ENCODE assay signal across 8 cellular contexts in genomic region chr6:32844839-32845372, GRCh38. TPM values are rescaled to one million over a fixed set of nuclear protein-coding genes. Genes with fewer than 3 reads are reported as not detected.
DNase-seq lines count a peak whose midpoint lies in the region; ATAC-seq and TF ChIP-seq lines count a peak whose summit lies in the region.

No MANE protein-coding gene starts in this region.

- no peak for TF ChIP-seq CTCF in foreskin fibroblast (IDR thresholded peaks at IDR 0.05; ENCODE audit: low read depth, low read length)

- H3K27ac ChIP-seq in skin epidermis: peak overlapping the region; percentile 8 to 100 (median 97)

- peak overlapping the region; percentile 86 to 96 for H3K4me3 ChIP-seq in foreskin fibroblast (ENCODE audit: low read depth in 1 of 2, low read length in 2 of 2)
- H3K4me3 ChIP-seq in skin epidermis: peak overlapping the region; percentile 68 to 85 (median 80)

- POLR2A ChIA-PET in T-cell (lab: Charles Lee): interaction anchor here (0.7 to 2.9 kb wide), 7 partner anchors 8 to 127 kb away, joined by 3 to 47 read pairs (median 11); partner anchors contain the start of genes PSMB9 (in 2 of the 2), TAP1 (in 2 of the 2) and BRD2 (in 1 of the 2)

- H3K27me3 Mint-ChIP-seq in T-cell: no peaks in the 10 kb centered on the region

- H3K27ac Mint-ChIP-seq in T-cell: peak overlapping the region; percentile 100

- peak; percentile 90 for TF ChIP-seq POLR2A in GM19193 (IDR thresholded peaks at IDR 0.05; ENCODE audit: extremely low read depth, insufficient read depth, insufficient read length)

- no peaks in the 10 kb centered on the region for H3K9me3 Mint-ChIP-seq in T-cell

- ATAC-seq in T-cell (replicated peaks in 1 of 4) (peak; percentile 8 to 28 (median 25)), GM21717 (IDR thresholded peaks at IDR 0.05; ENCODE audit: unreplicated experiment) (no peak)
- no peak for ATAC-seq in activated CD4-positive, CD25-positive, alpha-beta regulatory T cell treated with anti-CD3 and anti-CD28 coated beads, Interleukin-2, amount 50 U/mL, for 24 hours

- H3K4me3 Mint-ChIP-seq in T-cell: peak overlapping the region; percentile 98 to 100 (median 100)

- peaks cover 74% of the 10 kb centered on the region for H3K36me3 Mint-ChIP-seq in T-cell

- DNase-seq in T-cell: peak in 26 of 34 experiments; percentile 16 to 60 (median 41)
- no peak for DNase-seq in foreskin fibroblast
- DNase-seq in NCI-H1694 (lab: John Stamatoyannopoulos, UW): no peak
- no peak for DNase-seq in GF-D8 (lab: John Stamatoyannopoulos, UW)

- CTCF ChIA-PET in T-cell (lab: Charles Lee): interaction anchor here (0.6 to 3.1 kb wide), 9 partner anchors 9 to 1141 kb away, joined by 3 to 65 read pairs (median 3); partner anchors contain the start of genes PSMB9 (in 1 of the 2) and TAP1 (in 1 of the 2)

- peaks cover 77 to 94% (median 81%) of the 10 kb centered on the region in 3 donors for H3K4me1 Mint-ChIP-seq in T-cell

RNA-seq across cellular contexts. Expression of gene PSMB8, which starts 1.1 kb away (rescaled TPM):
- 100 to 1,000 TPM; 131 to 171 (median 150) TPM for total RNA-seq in T-cell

RNA-seq across cellular contexts. Expression of gene TAP2, which starts 6.4 kb away (rescaled TPM):
- total RNA-seq in T-cell: 100 to 1,000 TPM; 116 to 147 (median 140) TPM

RNA-seq across cellular contexts. Expression of gene TAP1, which starts 8.6 kb away (rescaled TPM):
- 100 to 1,000 TPM; 117 to 163 (median 147) TPM for total RNA-seq in T-cell

RNA-seq across cellular contexts. Expression of gene PSMB9, which starts 9.1 kb away (rescaled TPM):
- total RNA-seq in T-cell: 100 to 1,000 TPM; 110 to 173 (median 134) TPM

RNA-seq across cellular contexts. Expression of gene HLA-DOB, which starts 28.1 kb away (rescaled TPM):
- total RNA-seq in T-cell: 1 to 10 TPM; 3.3 to 8.2 (median 3.9) TPM

Comparison
In these comparisons a context has a peak if more than half of its experiments do, and no peak if none do; other contexts are left out.
1. ATAC-seq: peak in T-cell (4 of 4); none in activated CD4-positive, CD25-positive, alpha-beta regulatory T cell treated with anti-CD3 and anti-CD28 coated beads, Interleukin-2, amount 50 U/mL, for 24 hours (0 of 2) and GM21717 (single experiment).
2. DNase-seq: peak in T-cell (26 of 34); none in foreskin fibroblast (0 of 2), NCI-H1694 (single experiment) and GF-D8 (single experiment).